In the genomic region with DNA sequence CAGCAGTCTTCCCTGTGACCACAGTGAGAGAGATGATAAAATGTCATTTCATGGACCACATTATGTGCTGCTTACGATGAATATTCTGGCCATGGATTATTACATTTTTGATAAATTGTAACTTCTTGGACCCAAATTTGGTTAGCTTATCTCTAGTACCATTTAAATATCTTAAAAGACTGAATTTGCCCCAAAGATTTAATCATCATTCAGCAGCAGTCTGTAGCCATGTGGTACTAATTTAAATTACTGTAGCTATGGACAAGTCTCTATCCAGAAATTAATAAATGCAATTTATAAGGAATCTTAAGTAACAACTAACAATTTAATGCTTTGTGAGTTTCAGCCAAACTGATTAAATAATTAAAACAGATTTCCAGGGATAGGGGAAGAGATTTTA, we compare ENCODE assay signal across 6 cellular contexts.
"Had no signal": no experiment of that assay in that cellular context is flagged by ENCODE, and none has a peak within 500 bp of the region (broad histone marks: within the 10 kb centered on the region; RNA-seq: fewer than 3 reads in every experiment).

No MANE protein-coding gene starts in this region.

- ATAC-seq: HepG2, K562 had no signal

- DNase-seq: IMR-90, KBM-7, KG1 had no signal

- H3K27ac ChIP-seq: HL-60 had no signal

- H3K4me3 ChIP-seq: K562 had no signal
